Comparison of ENCODE assay signal across 10 cellular contexts in the genomic region with DNA sequence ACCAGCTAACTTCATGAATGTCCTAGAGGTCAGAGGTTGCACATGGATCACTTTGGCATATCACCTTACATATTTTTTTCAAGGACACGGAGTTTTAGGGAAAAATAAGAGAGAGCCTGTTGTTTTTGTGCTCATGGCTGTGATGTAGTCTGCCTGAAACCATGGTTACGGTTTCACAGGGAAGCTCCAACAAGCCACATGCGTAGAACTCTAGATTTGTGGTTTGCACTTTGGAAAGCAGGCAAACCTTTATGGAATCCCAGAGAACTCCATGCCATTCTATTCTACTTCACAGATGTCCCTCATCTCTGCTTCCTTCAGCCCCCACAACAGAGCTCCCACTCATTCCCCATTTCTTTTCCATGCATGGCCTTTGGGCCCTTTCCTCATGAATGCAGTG. TPM values are rescaled to one million over a fixed set of nuclear protein-coding genes. Genes with fewer than 3 reads are reported as not detected.
DNase-seq lines count a peak whose midpoint lies in the region; ATAC-seq, FAIRE-seq and TF ChIP-seq lines count a peak whose summit lies in the region.
"Had no signal": no experiment of that assay in that cellular context is flagged by ENCODE, and none has a peak within 500 bp of the region (broad histone marks: within the 10 kb centered on the region; RNA-seq: fewer than 3 reads in every experiment).

No MANE protein-coding gene starts in this region.

- H3K56ac ChIP-seq in H9 (ENCODE audit: insufficient read length, low read depth, low read length), result no peak overlapping the region

- no TSS peak for BruUV-seq in Caco-2 (replicated peaks; lab: Mats Ljungman, UMichigan)
- no TSS peak for BruUV-seq in endothelial cell of umbilical vein (replicated peaks; lab: Mats Ljungman, UMichigan)

- H3K4me3 ChIP-seq in Caco-2 (ENCODE audit: low read depth, low read length) (no peak overlapping the region), endothelial cell of umbilical vein (replicated peaks in 1 of 3; ENCODE audit: insufficient read depth in 1 of 3, low read depth in 1 of 3, low read length in 3 of 3) (no peak overlapping the region), mucosa of descending colon (no peak overlapping the region)

- no peak overlapping the region for H3K14ac ChIP-seq in H9 (ENCODE audit: insufficient read depth, low read length)

- no peak overlapping the region for H3K23ac ChIP-seq in H9 (ENCODE audit: insufficient read length, low read depth, low read length)

- H3K36me3 ChIP-seq in Caco-2 (ENCODE audit: control insufficient read depth, insufficient read depth, low read length) (no peaks in the 10 kb centered on the region), endothelial cell of umbilical vein (ENCODE audit: control insufficient read depth in 2 of 2, extremely low read depth in 1 of 2, insufficient read depth in 2 of 2, low read length in 2 of 2) (no peaks in the 10 kb centered on the region), mucosa of descending colon (ENCODE audit: low read depth) (no peaks in the 10 kb centered on the region)

- DNase-seq in Caco-2 (no peak), MV-4-11 (lab: John Stamatoyannopoulos, UW) (peak; percentile 14), endothelial cell of umbilical vein (ENCODE audit: low read depth, low spot score) (no peak), neural crest cell (ENCODE audit: low read depth, low spot score) (no peak), hepatic stellate cell (ENCODE audit: low spot score) (no peak), mucosa of descending colon (no peak), H9 (no peak)
- DNase-seq: NCI-H1436 treated with DMSO at 0.1 percent for 48 hours; stimulated activated CD4-positive, alpha-beta T cell treated with anti-CD3 and anti-CD28 coated beads, Interleukin-15, amount 100 ng/mL, for 24 hours had no signal

- no peak overlapping the region for H2BK120ac ChIP-seq in H9 (ENCODE audit: low read depth, low read length, poor library complexity, severe bottlenecking)

- no peaks in the 10 kb centered on the region for H3K9me1 ChIP-seq in endothelial cell of umbilical vein (replicated peaks; ENCODE audit: control insufficient read depth, extremely low read depth, insufficient read depth, low read length)

- FAIRE-seq in endothelial cell of umbilical vein (lab: Jason Lieb, UNC), result no peak

- H4K91ac ChIP-seq in H9 (ENCODE audit: insufficient read length, low read depth, low read length), result no peak overlapping the region

- H3K4me1 Mint-ChIP-seq in Caco-2 (ENCODE audit: low read depth, unreplicated experiment) (peaks cover 4% of the 10 kb centered on the region), neural crest cell (peaks cover 34% of the 10 kb centered on the region), H9 (peaks cover 17% of the 10 kb centered on the region in 2 experiments)

- no peak overlapping the region for H3K4ac ChIP-seq in H9 (ENCODE audit: low read depth, low read length)

- H3T11ph ChIP-seq in H9 (ENCODE audit: low read length), result no peak overlapping the region

- H3K9me3 ChIP-seq in Caco-2, result no peaks in the 10 kb centered on the region
- no peaks in the 10 kb centered on the region for H3K9me3 ChIP-seq in endothelial cell of umbilical vein (replicated peaks; ENCODE audit: control insufficient read depth, insufficient read depth, low read length)
- H3K9me3 ChIP-seq in mucosa of descending colon, result no peaks in the 10 kb centered on the region
- no peaks in the 10 kb centered on the region for H3K9me3 ChIP-seq in H9 (ENCODE audit: control insufficient read depth, low read depth, low read length)

- peak overlapping the region; percentile 1 for H3K4me3 Mint-ChIP-seq in Caco-2 (ENCODE audit: unreplicated experiment)
- peak overlapping the region; percentile 98 for H3K4me3 Mint-ChIP-seq in neural crest cell
- H3K4me3 Mint-ChIP-seq in H9, result no peak overlapping the region

- H3K27ac Mint-ChIP-seq in Caco-2 (ENCODE audit: unreplicated experiment) (no peak overlapping the region), neural crest cell (ENCODE audit: unreplicated experiment) (no peak overlapping the region), H9 (no peak overlapping the region)

- H2BK20ac ChIP-seq in H9 (ENCODE audit: low read depth, low read length, poor library complexity, severe bottlenecking), result no peak overlapping the region

- H2BK5ac ChIP-seq in H9 (ENCODE audit: insufficient read length, low read length), result no peak overlapping the region

- dilution Hi-C loops in endothelial cell of umbilical vein (cut with MboI; ENCODE audit: extremely low pct_ligation_motif_present, low sequenced_read_pairs), result no loop called here

- H2AK5ac ChIP-seq in H9 (ENCODE audit: insufficient read length, low read length), result no peak overlapping the region

- H2AFZ ChIP-seq in endothelial cell of umbilical vein (ENCODE audit: low read depth, low read length) (no peak overlapping the region), H9 (ENCODE audit: low read length) (no peak overlapping the region)

- H3K36me3 Mint-ChIP-seq in Caco-2 (ENCODE audit: insufficient read depth, unreplicated experiment), result peaks cover 14% of the 10 kb centered on the region
- no peaks in the 10 kb centered on the region for H3K36me3 Mint-ChIP-seq in neural crest cell (ENCODE audit: low read depth)
- H3K36me3 Mint-ChIP-seq in H9 (ENCODE audit: insufficient read depth in 1 of 3, low read depth in 3 of 3), result no peaks in the 10 kb centered on the region; a peak in 2 of 7 replicates

- H3K9me3 Mint-ChIP-seq in Caco-2 (ENCODE audit: unreplicated experiment) (no peaks in the 10 kb centered on the region), neural crest cell (no peaks in the 10 kb centered on the region), H9 (no peaks in the 10 kb centered on the region; a peak in 1 of 5 replicates)
- H3K9me3 Mint-ChIP-seq: T-helper 1 cell treated with Interleukin-12 subunit alpha and Interleukin-12 subunit beta and Interleukin-4 antibody, amounts not matched to agents 30 μg/mL and 1 μg/mL, for 36 hours had no signal

- CTCF ChIA-PET in Caco-2 (lab: Charles Lee), result no interaction called here
- CTCF ChIA-PET in endothelial cell of umbilical vein (lab: Charles Lee), result interaction anchor here (1.2 to 5.9 kb wide), 6 partner anchors 9 to 282 kb away, joined by 3 to 66 read pairs (median 6); no protein-coding TSS in a partner anchor

- H3K9ac ChIP-seq in endothelial cell of umbilical vein (replicated peaks; ENCODE audit: extremely low read depth, insufficient read depth, low read length), result no peak overlapping the region
- no peak overlapping the region for H3K9ac ChIP-seq in H9 (ENCODE audit: extremely low read depth, insufficient read length, low read length)

- no peak overlapping the region for H4K5ac ChIP-seq in H9 (ENCODE audit: insufficient read length, low read depth, low read length)

- no peak overlapping the region for H4K8ac ChIP-seq in H9 (replicated peaks; ENCODE audit: insufficient read length, low read depth, low read length)

- intact Hi-C loops in Caco-2 (cut with micrococcal nuclease; ENCODE audit: unreplicated experiment), result no loop called here
- intact Hi-C loops in endothelial cell of umbilical vein (cut with micrococcal nuclease), result no loop called here
- intact Hi-C loops in mucosa of descending colon (cut with DNase I, micrococcal nuclease), result loop anchor here in 1 of 2 donors (5.0 kb wide), 1 partner anchor 119 kb away; no protein-coding TSS in a partner anchor

- no peak for ATAC-seq in mucosa of descending colon

- no peak for TF ChIP-seq POLR2A in endothelial cell of umbilical vein (IDR thresholded peaks at IDR 0.05; ENCODE audit: low read depth, low read length)

- H4K20me1 ChIP-seq in endothelial cell of umbilical vein (replicated peaks; ENCODE audit: control insufficient read depth, extremely low read depth, insufficient read depth, low read length) (no peaks in the 10 kb centered on the region), H9 (ENCODE audit: control insufficient read depth, insufficient read depth, insufficient read length) (peaks cover 3% of the 10 kb centered on the region)

- H3K79me2 ChIP-seq in endothelial cell of umbilical vein (ENCODE audit: control insufficient read depth, insufficient read depth, low read length), result peaks cover 9% of the 10 kb centered on the region
- no peaks in the 10 kb centered on the region for H3K79me2 ChIP-seq in H9 (ENCODE audit: insufficient read depth, low read length)

- H3K27ac ChIP-seq in endothelial cell of umbilical vein (ENCODE audit: insufficient read depth, low read depth, low read length), result no peak overlapping the region
- no peak overlapping the region for H3K27ac ChIP-seq in H9 (ENCODE audit: insufficient read length, low read depth, low read length)

- peaks cover 28% of the 10 kb centered on the region for H3K23me2 ChIP-seq in H9 (ENCODE audit: insufficient read length, low read depth, low read length, poor library complexity, severe bottlenecking)

- no peak overlapping the region for H2BK15ac ChIP-seq in H9 (ENCODE audit: low read depth, low read length)

- no peak for TF ChIP-seq CTCF in Caco-2 (IDR thresholded peaks at IDR 0.05; ENCODE audit: insufficient read depth in 1 of 2, low read depth in 1 of 2, low read length in 1 of 2, severe bottlenecking in 1 of 2, unreplicated experiment in 1 of 2)
- TF ChIP-seq CTCF in endothelial cell of umbilical vein (IDR thresholded peaks at IDR 0.05; ENCODE audit: extremely low read depth in 1 of 2, insufficient read depth in 1 of 2, low read depth in 1 of 2, low read length in 2 of 2), result no peak
- TF ChIP-seq CTCF in neural crest cell (conservative IDR thresholded peaks at IDR 0.05), result no peak
- no peak for TF ChIP-seq CTCF in mucosa of descending colon (IDR thresholded peaks at IDR 0.05)
- no peak for TF ChIP-seq CTCF in H9 (conservative IDR thresholded peaks at IDR 0.05)

- H3K4me2 ChIP-seq in endothelial cell of umbilical vein (ENCODE audit: insufficient read depth, low read length), result peak overlapping the region; percentile 57
- H3K4me2 ChIP-seq in H9 (ENCODE audit: insufficient read depth, insufficient read length, low read length), result no peak overlapping the region

- no CpG with 5 or more reads among the region's 3 CpGs for WGBS in H9 (ENCODE audit: extremely low coverage, insufficient read length, low lambda C conversion rate)

- no peaks in the 10 kb centered on the region for H3K79me1 ChIP-seq in H9 (ENCODE audit: insufficient read depth, low read depth, low read length, poor library complexity, severe bottlenecking)

- POLR2A ChIA-PET in Caco-2 (lab: Charles Lee) (no interaction called here), endothelial cell of umbilical vein (lab: Charles Lee) (no interaction called here)

- H3K18ac ChIP-seq in H9 (ENCODE audit: insufficient read length, low read depth, low read length), result no peak overlapping the region

- H3K27me3 Mint-ChIP-seq in Caco-2 (ENCODE audit: insufficient read depth, unreplicated experiment), result peaks cover 13% of the 10 kb centered on the region
- H3K27me3 Mint-ChIP-seq in neural crest cell (ENCODE audit: low read depth), result peaks cover 23% of the 10 kb centered on the region
- peaks cover 76% of the 10 kb centered on the region for H3K27me3 Mint-ChIP-seq in H9 (ENCODE audit: low read depth)

- H2BK12ac ChIP-seq in H9 (ENCODE audit: insufficient read length, low read depth, low read length), result no peak overlapping the region

- H3K27me3 ChIP-seq in Caco-2 (replicated peaks; ENCODE audit: control insufficient read depth, insufficient read depth, low read length), result no peaks in the 10 kb centered on the region
- H3K27me3 ChIP-seq in endothelial cell of umbilical vein (ENCODE audit: control insufficient read depth in 2 of 2, insufficient read depth in 2 of 2, low read length in 2 of 2), result no peaks in the 10 kb centered on the region
- peaks cover 38% of the 10 kb centered on the region for H3K27me3 ChIP-seq in H9 (ENCODE audit: insufficient read depth, low read length)

- peaks cover 5% of the 10 kb centered on the region; the same call in 1 of the 2 replicates for H3K4me1 ChIP-seq in Caco-2
- H3K4me1 ChIP-seq in endothelial cell of umbilical vein (ENCODE audit: control insufficient read depth, extremely low read depth, insufficient read depth, low read length), result peaks cover 16% of the 10 kb centered on the region
- peaks cover 15% of the 10 kb centered on the region for H3K4me1 ChIP-seq in mucosa of descending colon (ENCODE audit: low read depth)
- no peaks in the 10 kb centered on the region for H3K4me1 ChIP-seq in H9 (ENCODE audit: insufficient read depth, low read length)

RNA-seq across cellular contexts. Expression of gene PRKCE, which starts 2.1 kb away (rescaled TPM):
- total RNA-seq in Caco-2 (2022), result 3.6 and 4.4 TPM in 2 replicates
- total RNA-seq in endothelial cell of umbilical vein, result 27.9 and 31.9 TPM in 2 replicates
- 31.5 and 33.9 TPM in 2 replicates for polyA plus RNA-seq in endothelial cell of umbilical vein
- polyA plus RNA-seq in endothelial cell of umbilical vein (2011; cell fraction: cytosol; rRNA removed), result 26.0 and 29.6 TPM in 2 replicates
- polyA plus RNA-seq in endothelial cell of umbilical vein (2011; cell fraction: nucleus; rRNA removed), result 42.5 and 48.6 TPM in 2 replicates
- 32.0 and 35.1 TPM in 2 replicates for polyA plus RNA-seq in endothelial cell of umbilical vein (2012)
- polyA minus RNA-seq in endothelial cell of umbilical vein, result 132 and 140 TPM in 2 replicates
- polyA minus RNA-seq in endothelial cell of umbilical vein (2011; cell fraction: cytosol; rRNA and poly(A)+ RNA removed), result 21.7 TPM
- polyA minus RNA-seq in endothelial cell of umbilical vein (2011; cell fraction: nucleus; rRNA and poly(A)+ RNA removed), result 151 and 175 TPM in 2 replicates
- total RNA-seq in neural crest cell, result 15.6 and 15.9 TPM in 2 replicates
- total RNA-seq in mucosa of descending colon, result 10 to 100 TPM; 24.5 to 52.0 (median 32.7) TPM
- 1.3 TPM in 2 replicates for total RNA-seq in H9 (2021)

RNA-seq across cellular contexts. Expression of gene SRBD1, which starts 42.5 kb away (rescaled TPM):
- 15.8 and 16.6 TPM in 2 replicates for total RNA-seq in Caco-2 (2022)
- 12.5 and 12.9 TPM in 2 replicates for total RNA-seq in endothelial cell of umbilical vein
- 2.0 and 3.7 TPM in 2 replicates for polyA plus RNA-seq in endothelial cell of umbilical vein
- 4.3 and 5.0 TPM in 2 replicates for polyA plus RNA-seq in endothelial cell of umbilical vein (2011; cell fraction: cytosol; rRNA removed)
- 8.6 and 9.5 TPM in 2 replicates for polyA plus RNA-seq in endothelial cell of umbilical vein (2011; cell fraction: nucleus; rRNA removed)
- polyA plus RNA-seq in endothelial cell of umbilical vein (2012), result 10.8 and 11.9 TPM in 2 replicates
- polyA minus RNA-seq in endothelial cell of umbilical vein, result 15.7 and 18.2 TPM in 2 replicates
- polyA minus RNA-seq in endothelial cell of umbilical vein (2011; cell fraction: cytosol; rRNA and poly(A)+ RNA removed), result 14.0 TPM
- polyA minus RNA-seq in endothelial cell of umbilical vein (2011; cell fraction: nucleus; rRNA and poly(A)+ RNA removed), result 32.2 and 39.4 TPM in 2 replicates
- 20.1 and 21.4 TPM in 2 replicates for total RNA-seq in neural crest cell
- 10 to 100 TPM; 17.2 to 20.9 (median 17.3) TPM for total RNA-seq in mucosa of descending colon
- total RNA-seq in H9 (2021), result 18.3 TPM in 2 replicates

Comparison
In these comparisons a context has a peak if more than half of its experiments do, and no peak if none do; other contexts are left out.
1. H3K4me3 Mint-ChIP-seq: peak in Caco-2 (single experiment) and neural crest cell (single experiment); none in H9 (0 of 2).